ENCODE assay signal across 1 cellular context in the genomic region with DNA sequence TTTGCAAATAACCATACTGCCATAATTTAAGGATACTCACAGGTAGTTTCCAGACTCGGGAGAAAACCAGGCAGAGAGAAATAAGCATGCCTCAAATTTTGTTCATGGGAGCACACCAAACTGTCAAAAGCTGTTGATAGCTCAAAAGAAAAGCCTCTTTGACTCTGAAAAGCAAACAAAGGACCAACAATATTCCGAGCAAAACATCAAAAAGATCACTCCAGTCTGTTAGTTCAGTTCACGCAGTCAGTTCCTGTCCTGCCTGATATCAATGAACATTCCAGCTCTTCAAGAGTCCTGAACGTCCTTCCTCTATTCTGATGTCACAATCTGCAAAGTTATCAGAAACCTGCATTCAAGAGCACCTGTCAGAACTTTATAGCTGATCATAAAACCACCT.
A peak's percentile ranks its signal among the peaks of the same experiment; 100 is the strongest.
TF ChIP-seq lines count a peak whose summit lies in the region.

No MANE protein-coding gene starts in this region.

TF ChIP-seq in HepG2, 621 proteins besides CTCF, POLR2A, EP300 and RAD21 (continued from another document and continues in another):
- TF ChIP-seq E2F5 (CRISPR knock-in tag; conservative IDR thresholded peaks at IDR 0.05) (no peak), RNF2 (conservative IDR thresholded peaks at IDR 0.05; ENCODE audit: low read depth) (no peak), ZNF205 (CRISPR knock-in tag; IDR thresholded peaks at IDR 0.05) (no peak), HOXD1 (CRISPR knock-in tag; IDR thresholded peaks at IDR 0.05) (no peak), FOSL2 (CRISPR knock-in tag; IDR thresholded peaks at IDR 0.05) (peak; percentile 27; the same call in 1 of the 2 replicates), ATRX (CRISPR knock-in tag; IDR thresholded peaks at IDR 0.05; ENCODE audit: borderline replicate concordance) (no peak), PCBP2 (optimal IDR thresholded peaks at IDR 0.05; ENCODE audit: low read depth, low read length, poor library complexity, severe bottlenecking) (no peak), ZNF7 (CRISPR knock-in tag; IDR thresholded peaks at IDR 0.05) (no peak), ZNF530 (CRISPR knock-in tag; IDR thresholded peaks at IDR 0.05; ENCODE audit: low read depth) (no peak), DPF2 (CRISPR knock-in tag; IDR thresholded peaks at IDR 0.05; ENCODE audit: borderline replicate concordance, low read depth) (peak; percentile 63; the same call in 1 of the 2 replicates), MTF1 (CRISPR knock-in tag; IDR thresholded peaks at IDR 0.05) (no peak), ETV6 (CRISPR knock-in tag; conservative IDR thresholded peaks at IDR 0.05) (no peak), KLF13 (CRISPR knock-in tag; IDR thresholded peaks at IDR 0.05) (no peak), GATAD2A (CRISPR knock-in tag; IDR thresholded peaks at IDR 0.05) (peak; percentile 35; the same call in 1 of the 2 replicates), REXO4 (CRISPR knock-in tag; IDR thresholded peaks at IDR 0.05; ENCODE audit: borderline replicate concordance) (no peak), ZNF563 (CRISPR knock-in tag; IDR thresholded peaks at IDR 0.05) (no peak), TIGD3 (CRISPR knock-in tag; IDR thresholded peaks at IDR 0.05; ENCODE audit: borderline replicate concordance) (no peak), U2AF2 (IDR thresholded peaks at IDR 0.05; ENCODE audit: low read depth, low read length) (no peak), HDAC2 (CRISPR knock-in tag; IDR thresholded peaks at IDR 0.05) (0 out of 2 replicates have a peak, but pooled peaks have one; percentile 14), ZFX (CRISPR knock-in tag; IDR thresholded peaks at IDR 0.05; ENCODE audit: low read depth) (no peak), ZZZ3 (CRISPR knock-in tag; IDR thresholded peaks at IDR 0.05; ENCODE audit: borderline replicate concordance) (no peak), PHF21A (CRISPR knock-in tag; IDR thresholded peaks at IDR 0.05) (0 out of 2 replicates have a peak, but pooled peaks have one; percentile 35), RORA (CRISPR knock-in tag; IDR thresholded peaks at IDR 0.05) (no peak), ZNF543 (CRISPR knock-in tag; IDR thresholded peaks at IDR 0.05) (no peak), FOSL1 (CRISPR knock-in tag; IDR thresholded peaks at IDR 0.05; ENCODE audit: borderline replicate concordance) (no peak), ZSCAN25 (CRISPR knock-in tag; IDR thresholded peaks at IDR 0.05) (no peak), SOX5 (CRISPR knock-in tag; IDR thresholded peaks at IDR 0.05; ENCODE audit: borderline replicate concordance) (peak; percentile 83), KAT8 (CRISPR knock-in tag; IDR thresholded peaks at IDR 0.05) (0 out of 2 replicates have a peak, but pooled peaks have one; percentile 15)
- TF ChIP-seq, protein P1, sequence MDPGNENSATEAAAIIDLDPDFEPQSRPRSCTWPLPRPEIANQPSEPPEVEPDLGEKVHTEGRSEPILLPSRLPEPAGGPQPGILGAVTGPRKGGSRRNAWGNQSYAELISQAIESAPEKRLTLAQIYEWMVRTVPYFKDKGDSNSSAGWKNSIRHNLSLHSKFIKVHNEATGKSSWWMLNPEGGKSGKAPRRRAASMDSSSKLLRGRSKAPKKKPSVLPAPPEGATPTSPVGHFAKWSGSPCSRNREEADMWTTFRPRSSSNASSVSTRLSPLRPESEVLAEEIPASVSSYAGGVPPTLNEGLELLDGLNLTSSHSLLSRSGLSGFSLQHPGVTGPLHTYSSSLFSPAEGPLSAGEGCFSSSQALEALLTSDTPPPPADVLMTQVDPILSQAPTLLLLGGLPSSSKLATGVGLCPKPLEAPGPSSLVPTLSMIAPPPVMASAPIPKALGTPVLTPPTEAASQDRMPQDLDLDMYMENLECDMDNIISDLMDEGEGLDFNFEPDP (CRISPR knock-in tag; conservative IDR thresholded peaks at IDR 0.05) = no peak
- TF ChIP-seq, protein P2, sequence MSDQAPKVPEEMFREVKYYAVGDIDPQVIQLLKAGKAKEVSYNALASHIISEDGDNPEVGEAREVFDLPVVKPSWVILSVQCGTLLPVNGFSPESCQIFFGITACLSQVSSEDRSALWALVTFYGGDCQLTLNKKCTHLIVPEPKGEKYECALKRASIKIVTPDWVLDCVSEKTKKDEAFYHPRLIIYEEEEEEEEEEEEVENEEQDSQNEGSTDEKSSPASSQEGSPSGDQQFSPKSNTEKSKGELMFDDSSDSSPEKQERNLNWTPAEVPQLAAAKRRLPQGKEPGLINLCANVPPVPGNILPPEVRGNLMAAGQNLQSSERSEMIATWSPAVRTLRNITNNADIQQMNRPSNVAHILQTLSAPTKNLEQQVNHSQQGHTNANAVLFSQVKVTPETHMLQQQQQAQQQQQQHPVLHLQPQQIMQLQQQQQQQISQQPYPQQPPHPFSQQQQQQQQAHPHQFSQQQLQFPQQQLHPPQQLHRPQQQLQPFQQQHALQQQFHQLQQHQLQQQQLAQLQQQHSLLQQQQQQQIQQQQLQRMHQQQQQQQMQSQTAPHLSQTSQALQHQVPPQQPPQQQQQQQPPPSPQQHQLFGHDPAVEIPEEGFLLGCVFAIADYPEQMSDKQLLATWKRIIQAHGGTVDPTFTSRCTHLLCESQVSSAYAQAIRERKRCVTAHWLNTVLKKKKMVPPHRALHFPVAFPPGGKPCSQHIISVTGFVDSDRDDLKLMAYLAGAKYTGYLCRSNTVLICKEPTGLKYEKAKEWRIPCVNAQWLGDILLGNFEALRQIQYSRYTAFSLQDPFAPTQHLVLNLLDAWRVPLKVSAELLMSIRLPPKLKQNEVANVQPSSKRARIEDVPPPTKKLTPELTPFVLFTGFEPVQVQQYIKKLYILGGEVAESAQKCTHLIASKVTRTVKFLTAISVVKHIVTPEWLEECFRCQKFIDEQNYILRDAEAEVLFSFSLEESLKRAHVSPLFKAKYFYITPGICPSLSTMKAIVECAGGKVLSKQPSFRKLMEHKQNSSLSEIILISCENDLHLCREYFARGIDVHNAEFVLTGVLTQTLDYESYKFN (CRISPR knock-in tag; conservative IDR thresholded peaks at IDR 0.05) = peak; percentile 68
- TF ChIP-seq, protein P3, sequence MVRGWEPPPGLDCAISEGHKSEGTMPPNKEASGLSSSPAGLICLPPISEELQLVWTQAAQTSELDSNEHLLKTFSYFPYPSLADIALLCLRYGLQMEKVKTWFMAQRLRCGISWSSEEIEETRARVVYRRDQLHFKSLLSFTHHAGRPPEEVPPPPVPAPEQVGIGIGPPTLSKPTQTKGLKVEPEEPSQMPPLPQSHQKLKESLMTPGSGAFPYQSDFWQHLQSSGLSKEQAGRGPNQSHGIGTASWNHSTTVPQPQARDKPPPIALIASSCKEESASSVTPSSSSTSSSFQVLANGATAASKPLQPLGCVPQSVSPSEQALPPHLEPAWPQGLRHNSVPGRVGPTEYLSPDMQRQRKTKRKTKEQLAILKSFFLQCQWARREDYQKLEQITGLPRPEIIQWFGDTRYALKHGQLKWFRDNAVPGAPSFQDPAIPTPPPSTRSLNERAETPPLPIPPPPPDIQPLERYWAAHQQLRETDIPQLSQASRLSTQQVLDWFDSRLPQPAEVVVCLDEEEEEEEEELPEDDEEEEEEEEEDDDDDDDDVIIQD (CRISPR knock-in tag; IDR thresholded peaks at IDR 0.05; ENCODE audit: low read depth) = peak; percentile 40; the same call in 1 of the 2 replicates
- TF ChIP-seq, protein P4, sequence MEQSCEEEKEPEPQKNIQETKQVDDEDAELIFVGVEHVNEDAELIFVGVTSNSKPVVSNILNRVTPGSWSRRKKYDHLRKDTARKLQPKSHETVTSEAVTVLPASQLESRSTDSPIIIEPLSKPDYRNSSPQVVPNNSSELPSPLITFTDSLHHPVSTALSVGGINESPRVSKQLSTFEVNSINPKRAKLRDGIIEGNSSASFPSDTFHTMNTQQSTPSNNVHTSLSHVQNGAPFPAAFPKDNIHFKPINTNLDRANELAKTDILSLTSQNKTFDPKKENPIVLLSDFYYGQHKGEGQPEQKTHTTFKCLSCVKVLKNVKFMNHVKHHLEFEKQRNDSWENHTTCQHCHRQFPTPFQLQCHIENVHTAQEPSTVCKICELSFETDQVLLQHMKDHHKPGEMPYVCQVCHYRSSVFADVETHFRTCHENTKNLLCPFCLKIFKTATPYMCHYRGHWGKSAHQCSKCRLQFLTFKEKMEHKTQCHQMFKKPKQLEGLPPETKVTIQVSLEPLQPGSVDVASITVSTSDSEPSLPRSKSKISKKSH (CRISPR knock-in tag; IDR thresholded peaks at IDR 0.05; ENCODE audit: borderline replicate concordance) = no peak
- TF ChIP-seq, protein P5, sequence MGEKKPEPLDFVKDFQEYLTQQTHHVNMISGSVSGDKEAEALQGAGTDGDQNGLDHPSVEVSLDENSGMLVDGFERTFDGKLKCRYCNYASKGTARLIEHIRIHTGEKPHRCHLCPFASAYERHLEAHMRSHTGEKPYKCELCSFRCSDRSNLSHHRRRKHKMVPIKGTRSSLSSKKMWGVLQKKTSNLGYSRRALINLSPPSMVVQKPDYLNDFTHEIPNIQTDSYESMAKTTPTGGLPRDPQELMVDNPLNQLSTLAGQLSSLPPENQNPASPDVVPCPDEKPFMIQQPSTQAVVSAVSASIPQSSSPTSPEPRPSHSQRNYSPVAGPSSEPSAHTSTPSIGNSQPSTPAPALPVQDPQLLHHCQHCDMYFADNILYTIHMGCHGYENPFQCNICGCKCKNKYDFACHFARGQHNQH (CRISPR knock-in tag; IDR thresholded peaks at IDR 0.05) = no peak
- TF ChIP-seq, protein P6, sequence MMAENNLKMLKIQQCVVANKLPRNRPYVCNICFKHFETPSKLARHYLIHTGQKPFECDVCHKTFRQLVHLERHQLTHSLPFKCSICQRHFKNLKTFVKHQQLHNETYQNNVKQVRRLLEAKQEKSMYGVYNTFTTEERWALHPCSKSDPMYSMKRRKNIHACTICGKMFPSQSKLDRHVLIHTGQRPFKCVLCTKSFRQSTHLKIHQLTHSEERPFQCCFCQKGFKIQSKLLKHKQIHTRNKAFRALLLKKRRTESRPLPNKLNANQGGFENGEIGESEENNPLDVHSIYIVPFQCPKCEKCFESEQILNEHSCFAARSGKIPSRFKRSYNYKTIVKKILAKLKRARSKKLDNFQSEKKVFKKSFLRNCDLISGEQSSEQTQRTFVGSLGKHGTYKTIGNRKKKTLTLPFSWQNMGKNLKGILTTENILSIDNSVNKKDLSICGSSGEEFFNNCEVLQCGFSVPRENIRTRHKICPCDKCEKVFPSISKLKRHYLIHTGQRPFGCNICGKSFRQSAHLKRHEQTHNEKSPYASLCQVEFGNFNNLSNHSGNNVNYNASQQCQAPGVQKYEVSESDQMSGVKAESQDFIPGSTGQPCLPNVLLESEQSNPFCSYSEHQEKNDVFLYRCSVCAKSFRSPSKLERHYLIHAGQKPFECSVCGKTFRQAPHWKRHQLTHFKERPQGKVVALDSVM (CRISPR knock-in tag; IDR thresholded peaks at IDR 0.05) = 0 out of 2 replicates have a peak, but pooled peaks have one; percentile 32
- TF ChIP-seq, protein P7, sequence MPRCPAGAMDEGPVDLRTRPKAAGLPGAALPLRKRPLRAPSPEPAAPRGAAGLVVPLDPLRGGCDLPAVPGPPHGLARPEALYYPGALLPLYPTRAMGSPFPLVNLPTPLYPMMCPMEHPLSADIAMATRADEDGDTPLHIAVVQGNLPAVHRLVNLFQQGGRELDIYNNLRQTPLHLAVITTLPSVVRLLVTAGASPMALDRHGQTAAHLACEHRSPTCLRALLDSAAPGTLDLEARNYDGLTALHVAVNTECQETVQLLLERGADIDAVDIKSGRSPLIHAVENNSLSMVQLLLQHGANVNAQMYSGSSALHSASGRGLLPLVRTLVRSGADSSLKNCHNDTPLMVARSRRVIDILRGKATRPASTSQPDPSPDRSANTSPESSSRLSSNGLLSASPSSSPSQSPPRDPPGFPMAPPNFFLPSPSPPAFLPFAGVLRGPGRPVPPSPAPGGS (CRISPR knock-in tag; IDR thresholded peaks at IDR 0.05) = no peak
- TF ChIP-seq, protein P8, sequence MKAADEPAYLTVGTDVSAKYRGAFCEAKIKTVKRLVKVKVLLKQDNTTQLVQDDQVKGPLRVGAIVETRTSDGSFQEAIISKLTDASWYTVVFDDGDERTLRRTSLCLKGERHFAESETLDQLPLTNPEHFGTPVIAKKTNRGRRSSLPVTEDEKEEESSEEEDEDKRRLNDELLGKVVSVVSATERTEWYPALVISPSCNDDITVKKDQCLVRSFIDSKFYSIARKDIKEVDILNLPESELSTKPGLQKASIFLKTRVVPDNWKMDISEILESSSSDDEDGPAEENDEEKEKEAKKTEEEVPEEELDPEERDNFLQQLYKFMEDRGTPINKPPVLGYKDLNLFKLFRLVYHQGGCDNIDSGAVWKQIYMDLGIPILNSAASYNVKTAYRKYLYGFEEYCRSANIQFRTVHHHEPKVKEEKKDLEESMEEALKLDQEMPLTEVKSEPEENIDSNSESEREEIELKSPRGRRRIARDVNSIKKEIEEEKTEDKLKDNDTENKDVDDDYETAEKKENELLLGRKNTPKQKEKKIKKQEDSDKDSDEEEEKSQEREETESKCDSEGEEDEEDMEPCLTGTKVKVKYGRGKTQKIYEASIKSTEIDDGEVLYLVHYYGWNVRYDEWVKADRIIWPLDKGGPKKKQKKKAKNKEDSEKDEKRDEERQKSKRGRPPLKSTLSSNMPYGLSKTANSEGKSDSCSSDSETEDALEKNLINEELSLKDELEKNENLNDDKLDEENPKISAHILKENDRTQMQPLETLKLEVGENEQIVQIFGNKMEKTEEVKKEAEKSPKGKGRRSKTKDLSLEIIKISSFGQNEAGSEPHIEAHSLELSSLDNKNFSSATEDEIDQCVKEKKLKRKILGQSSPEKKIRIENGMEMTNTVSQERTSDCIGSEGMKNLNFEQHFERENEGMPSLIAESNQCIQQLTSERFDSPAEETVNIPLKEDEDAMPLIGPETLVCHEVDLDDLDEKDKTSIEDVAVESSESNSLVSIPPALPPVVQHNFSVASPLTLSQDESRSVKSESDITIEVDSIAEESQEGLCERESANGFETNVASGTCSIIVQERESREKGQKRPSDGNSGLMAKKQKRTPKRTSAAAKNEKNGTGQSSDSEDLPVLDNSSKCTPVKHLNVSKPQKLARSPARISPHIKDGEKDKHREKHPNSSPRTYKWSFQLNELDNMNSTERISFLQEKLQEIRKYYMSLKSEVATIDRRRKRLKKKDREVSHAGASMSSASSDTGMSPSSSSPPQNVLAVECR (CRISPR knock-in tag; IDR thresholded peaks at IDR 0.05; ENCODE audit: borderline replicate concordance) = no peak; the same call in 1 of the 2 replicates
- TF ChIP-seq, protein P9, sequence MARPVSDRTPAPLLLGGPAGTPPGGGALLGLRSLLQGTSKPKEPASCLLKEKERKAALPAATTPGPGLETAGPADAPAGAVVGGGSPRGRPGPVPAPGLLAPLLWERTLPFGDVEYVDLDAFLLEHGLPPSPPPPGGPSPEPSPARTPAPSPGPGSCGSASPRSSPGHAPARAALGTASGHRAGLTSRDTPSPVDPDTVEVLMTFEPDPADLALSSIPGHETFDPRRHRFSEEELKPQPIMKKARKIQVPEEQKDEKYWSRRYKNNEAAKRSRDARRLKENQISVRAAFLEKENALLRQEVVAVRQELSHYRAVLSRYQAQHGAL (CRISPR knock-in tag; IDR thresholded peaks at IDR 0.05; ENCODE audit: not compliant biosample characterization) = no peak
